ENCODE assay signal across 8 cellular contexts in genomic region chr11:94768602-94769511, GRCh38. TPM values are rescaled to one million over a fixed set of nuclear protein-coding genes. Genes with fewer than 3 reads are reported as not detected.
DNase-seq lines count a peak whose midpoint lies in the region; FAIRE-seq lines count a peak whose summit lies in the region.

No MANE protein-coding gene starts in this region.

- H3K4me3 ChIP-seq in SK-N-MC (peak overlapping the region; percentile 84), esophagus (ENCODE audit: low read depth in 1 of 2, low read length in 2 of 2) (peak overlapping the region; percentile 73 to 100), mucosa of rectum (ENCODE audit: low read length in 2 of 2) (peak overlapping the region; percentile 64 to 76)

- H3K36me3 ChIP-seq in SK-N-MC (ENCODE audit: insufficient read depth, low read length) = peaks cover 10% of the 10 kb centered on the region; the same call in 1 of the 2 replicates
- H3K36me3 ChIP-seq in esophagus (ENCODE audit: control insufficient read depth in 2 of 2, insufficient read depth in 2 of 2, low read length in 1 of 2) = no peaks in the 10 kb centered on the region
- no peaks in the 10 kb centered on the region for H3K36me3 ChIP-seq in mucosa of rectum (ENCODE audit: control insufficient read depth in 2 of 2, insufficient read depth in 2 of 2, low read length in 2 of 2)

- DNase-seq in ELF-1 (ENCODE audit: low read depth, low spot score) (peak; percentile 57), HCEC 1CT (peak; percentile 31), SK-N-MC (ENCODE audit: low read depth, low spot score) (no peak), urothelium cell line (ENCODE audit: low spot score) (peak; percentile 53), Ammon's horn (ENCODE audit: low spot score) (no peak), CD1c-positive myeloid dendritic cell (ENCODE audit: extremely low spot score) (no peak)

- H3K9ac ChIP-seq in SK-N-MC (ENCODE audit: insufficient read length) (peak overlapping the region; percentile 92), mucosa of rectum (ENCODE audit: low read depth in 1 of 2, low read length in 2 of 2) (peak overlapping the region; percentile 60 to 68)

- H3K4me1 ChIP-seq in esophagus (ENCODE audit: control insufficient read depth in 2 of 2, insufficient read depth in 2 of 2, low read length in 1 of 2) (peaks cover 0 to 2% of the 10 kb centered on the region in 2 donors), mucosa of rectum (ENCODE audit: control insufficient read depth in 2 of 2, insufficient read depth in 2 of 2, low read length in 2 of 2) (no peaks in the 10 kb centered on the region)

- WGBS in esophagus, 2 donors = 1% methylated on average over 77 to 87 of the region's 87 CpGs

- FAIRE-seq in urothelium cell line (lab: Jason Lieb, UNC) = peak; percentile 53

- no peak overlapping the region for H3K27ac ChIP-seq in SK-N-MC
- peak overlapping the region; percentile 95 to 99 for H3K27ac ChIP-seq in esophagus (ENCODE audit: low read depth in 2 of 2, low read length in 1 of 2)
- peak overlapping the region; percentile 76 to 78 for H3K27ac ChIP-seq in mucosa of rectum (ENCODE audit: low read depth in 2 of 2, low read length in 2 of 2)

- H3K27me3 ChIP-seq in esophagus (ENCODE audit: control insufficient read depth in 1 of 2, insufficient read depth in 2 of 2, low read length in 2 of 2) (no peaks in the 10 kb centered on the region), mucosa of rectum (ENCODE audit: control insufficient read depth in 2 of 2, insufficient read depth in 2 of 2, low read length in 2 of 2) (peaks cover 21 to 24% of the 10 kb centered on the region in 2 donors)

- H3K9me3 ChIP-seq in SK-N-MC (ENCODE audit: low read depth, low read length) (no peaks in the 10 kb centered on the region), esophagus (ENCODE audit: control insufficient read depth in 2 of 2, insufficient read depth in 1 of 2, low read depth in 1 of 2, low read length in 1 of 2) (no peaks in the 10 kb centered on the region), mucosa of rectum (ENCODE audit: control insufficient read depth in 2 of 2, low read length in 2 of 2) (no peaks in the 10 kb centered on the region)

RNA-seq across cellular contexts. Expression of gene AMOTL1, which starts 0.7 kb away (rescaled TPM):
- polyA plus RNA-seq in esophagus = 10 to 100 TPM; 11.3 to 15.4 TPM

Comparison
In these comparisons a context has a peak if more than half of its experiments do, and no peak if none do; other contexts are left out.
1. DNase-seq: peak in ELF-1 (single experiment), HCEC 1CT (single experiment) and urothelium cell line (single experiment); none in SK-N-MC (single experiment), Ammon's horn (single experiment) and CD1c-positive myeloid dendritic cell (single experiment).
2. Peak in every context shown above with its lines, with median percentiles within 50 percentile points of each other: H3K4me3 ChIP-seq.